ENCODE assay signal across 22 cellular contexts in genomic region chr17:42751628-42752027, GRCh38. TPM values are rescaled to one million over a fixed set of nuclear protein-coding genes. Genes with fewer than 3 reads are reported as not detected.
DNase-seq lines count a peak whose midpoint lies in the region; ATAC-seq and TF ChIP-seq lines count a peak whose summit lies in the region.
"Had no signal": no experiment of that assay in that cellular context is flagged by ENCODE, and none has a peak within 500 bp of the region (broad histone marks: within the 10 kb centered on the region; RNA-seq: fewer than 3 reads in every experiment).

No MANE protein-coding gene starts in this region.

- peaks cover 15% of the 10 kb centered on the region for H3K27me3 Mint-ChIP-seq in chondrocyte (ENCODE audit: low read depth)

- TF ChIP-seq CTCF in left ventricle myocardium inferior (IDR thresholded peaks at IDR 0.05; ENCODE audit: borderline replicate concordance), result no peak
- no peak for TF ChIP-seq CTCF in fibroblast of the aortic adventitia (IDR thresholded peaks at IDR 0.05; ENCODE audit: insufficient read depth, low read length)
- no peak for TF ChIP-seq CTCF in chondrocyte (IDR thresholded peaks at IDR 0.05)

- H3K4me3 ChIP-seq in left ventricle myocardium inferior (no peak overlapping the region), fibroblast of the aortic adventitia (ENCODE audit: low read depth, low read length) (no peak overlapping the region)

- H3K27ac ChIP-seq in left ventricle myocardium inferior (replicated peaks), result peak overlapping the region; percentile 71

- H3K9me3 Mint-ChIP-seq in chondrocyte (ENCODE audit: low read depth), result no peaks in the 10 kb centered on the region
- H3K9me3 Mint-ChIP-seq: CD14-positive monocyte had no signal

- H3K27me3 ChIP-seq in left ventricle myocardium inferior (ENCODE audit: low read depth), result no peaks in the 10 kb centered on the region
- H3K27me3 ChIP-seq: BE2C had no signal

- H3K27ac Mint-ChIP-seq in chondrocyte (ENCODE audit: unreplicated experiment), result no peak overlapping the region
- H3K27ac Mint-ChIP-seq: CD8-positive, alpha-beta memory T cell had no signal

- no peaks in the 10 kb centered on the region for H3K36me3 Mint-ChIP-seq in chondrocyte (ENCODE audit: low read depth)
- H3K36me3 Mint-ChIP-seq: CD14-positive monocyte had no signal

- no peaks in the 10 kb centered on the region for H3K36me3 ChIP-seq in left ventricle myocardium inferior
- H3K36me3 ChIP-seq: BE2C had no signal

- H3K4me3 Mint-ChIP-seq in chondrocyte (ENCODE audit: unreplicated experiment), result no peak overlapping the region
- H3K4me3 Mint-ChIP-seq: CD8-positive, alpha-beta memory T cell had no signal

- intact Hi-C loops in left ventricle myocardium inferior (cut with micrococcal nuclease), result no loop called here
- intact Hi-C loops in left ventricle myocardium superior (cut with micrococcal nuclease), result no loop called here

- peaks cover 41% of the 10 kb centered on the region for H3K4me1 ChIP-seq in left ventricle myocardium inferior
- H3K4me1 ChIP-seq: BE2C had no signal

- H3K9me3 ChIP-seq in left ventricle myocardium inferior (replicated peaks), result no peaks in the 10 kb centered on the region
- H3K9me3 ChIP-seq: BE2C had no signal

- DNase-seq in left ventricle myocardium inferior (no peak), left ventricle myocardium superior (no peak), amniotic epithelial cell (ENCODE audit: low read depth) (peak; percentile 78), fibroblast of the aortic adventitia (ENCODE audit: low read depth) (peak; percentile 55), anterior cingulate cortex (lab: John Stamatoyannopoulos, UW) (no peak), chondrocyte (ENCODE audit: low spot score) (no peak), NCI-H1092 treated with DMSO at 0.1 percent for 48 hours (lab: John Stamatoyannopoulos, UW) (no peak)
- no peak for DNase-seq in stimulated activated naive CD4-positive, alpha-beta T cell treated with Interleukin-2 at 50 U/mL for 16 hours (lab: John Stamatoyannopoulos, UW)
- DNase-seq: 8988T; ACHN; BE2C; Calu3; CD8-positive, alpha-beta memory T cell; DMS79 treated with DMSO at 0.1 percent for 48 hours; NCI-H2029 treated with DMSO at 0.1 percent for 48 hours; NCI-H526 treated with DMSO at 0.1 percent for 48 hours; SHP77 treated with DMSO at 0.1 percent for 48 hours had no signal

- no peaks in the 10 kb centered on the region for H3K4me1 Mint-ChIP-seq in chondrocyte (ENCODE audit: low read depth)
- H3K4me1 Mint-ChIP-seq: CD8-positive, alpha-beta memory T cell had no signal

- ATAC-seq in left ventricle myocardium superior, result no peak
- ATAC-seq: Panc1 had no signal

RNA-seq across cellular contexts. Expression of gene EZH1, which starts 6.8 kb away (rescaled TPM):
- total RNA-seq in left ventricle myocardium inferior (43.3 TPM), left ventricle myocardium superior (49.6 TPM), fibroblast of the aortic adventitia (ENCODE audit: low replicate concordance) (26.7 and 31.4 TPM in 2 replicates), chondrocyte (22.2 to 25.6 TPM (median 22.4 TPM) in 3 replicates)

RNA-seq across cellular contexts. Expression of gene RAMP2, which starts 9.4 kb away (rescaled TPM):
- total RNA-seq in left ventricle myocardium inferior (37.7 TPM), left ventricle myocardium superior (39.3 TPM), fibroblast of the aortic adventitia (ENCODE audit: low replicate concordance) (0.27 and 4.8 TPM in 2 replicates), chondrocyte (0.63 to 4.9 TPM (median 3.9 TPM) in 3 replicates)
- total RNA-seq: Calu3; CD8-positive, alpha-beta memory T cell; HT-29; MCF 10A had no signal

RNA-seq across cellular contexts. Expression of gene VPS25, which starts 21.6 kb away (rescaled TPM):
- total RNA-seq in left ventricle myocardium inferior (37.5 TPM), left ventricle myocardium superior (29.6 TPM), fibroblast of the aortic adventitia (ENCODE audit: low replicate concordance) (4.2 and 57.2 TPM in 2 replicates), chondrocyte (52.5 to 63.9 TPM (median 55.1 TPM) in 3 replicates)

RNA-seq across cellular contexts. Expression of gene WNK4, which starts 28.8 kb away (rescaled TPM):
- total RNA-seq in left ventricle myocardium inferior, result not detected
- total RNA-seq in left ventricle myocardium superior, result not detected
- 0.45 and 3.5 TPM in 2 replicates for total RNA-seq in fibroblast of the aortic adventitia (ENCODE audit: low replicate concordance)
- total RNA-seq in chondrocyte, result 0.26 to 0.32 TPM in 2 of 3 replicates, not detected in the other
- total RNA-seq: LHCN-M2 had no signal

RNA-seq across cellular contexts. Expression of gene COA3, which starts 46.9 kb away (rescaled TPM):
- total RNA-seq in left ventricle myocardium inferior (71.0 TPM), left ventricle myocardium superior (70.4 TPM), fibroblast of the aortic adventitia (ENCODE audit: low replicate concordance) (40.8 and 67.5 TPM in 2 replicates), chondrocyte (38.7 to 49.1 TPM (median 39.5 TPM) in 3 replicates)

Comparison
In these comparisons a context has a peak if more than half of its experiments do, and no peak if none do; other contexts are left out.
1. DNase-seq: peak in amniotic epithelial cell (single experiment) and fibroblast of the aortic adventitia (single experiment); none in left ventricle myocardium inferior (single experiment), left ventricle myocardium superior (single experiment), anterior cingulate cortex (0 of 58), chondrocyte (single experiment), NCI-H1092 treated with DMSO at 0.1 percent for 48 hours (single experiment) and stimulated activated naive CD4-positive, alpha-beta T cell treated with Interleukin-2 at 50 U/mL for 16 hours (single experiment).